In the genomic region with DNA sequence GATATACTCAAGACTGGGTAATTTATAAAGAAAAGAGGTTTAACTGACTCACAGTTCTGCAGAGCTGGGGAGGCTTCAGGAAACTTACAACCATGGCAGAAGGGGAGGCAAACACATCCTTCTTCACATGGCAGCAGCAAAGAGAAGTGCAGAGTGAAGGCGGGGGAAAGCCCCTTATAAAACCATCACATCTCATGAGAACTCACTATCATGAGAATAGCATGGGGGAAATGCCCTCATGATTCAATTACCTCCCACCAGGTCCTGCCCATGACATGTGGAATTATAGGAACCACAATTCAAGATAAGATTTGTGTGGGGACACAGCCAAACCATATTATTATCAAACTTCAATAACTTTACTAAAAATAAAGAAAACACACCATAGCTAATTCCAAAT, we compare ENCODE assay signal across 16 cellular contexts. TPM values are rescaled to one million over a fixed set of nuclear protein-coding genes. Genes with fewer than 3 reads are reported as not detected.
A peak's percentile ranks its signal among the peaks of the same experiment; 100 is the strongest.
DNase-seq lines count a peak whose midpoint lies in the region; ATAC-seq, FAIRE-seq and TF ChIP-seq lines count a peak whose summit lies in the region.
"Had no signal": no experiment of that assay in that cellular context is flagged by ENCODE, and none has a peak within 500 bp of the region (broad histone marks: within the 10 kb centered on the region; RNA-seq: fewer than 3 reads in every experiment).

No MANE protein-coding gene starts in this region.

- TF ChIP-seq CTCF in fibroblast of the aortic adventitia (IDR thresholded peaks at IDR 0.05; ENCODE audit: insufficient read depth, low read length) (no peak), OCI-LY7 (conservative IDR thresholded peaks at IDR 0.05; ENCODE audit: low read length) (no peak)

- H3K4me2 ChIP-seq in OCI-LY7 (ENCODE audit: low read length) = no peak overlapping the region

- no peak for FAIRE-seq in GM12892 (lab: Jason Lieb, UNC)
- FAIRE-seq: GM18507, K562 had no signal

- BruUV-seq in OCI-LY7 (replicated peaks; lab: Mats Ljungman, UMichigan) = no TSS peak

- no peak for TF ChIP-seq POLR2A in GM12892 (IDR thresholded peaks at IDR 0.05; ENCODE audit: low read depth, low read length)

- ATAC-seq in GM18517 (IDR thresholded peaks at IDR 0.05; ENCODE audit: unreplicated experiment) = no peak
- ATAC-seq: K562 had no signal

- peaks cover 20% of the 10 kb centered on the region for H3K4me1 ChIP-seq in OCI-LY7 (ENCODE audit: insufficient read depth, low read length, poor library complexity, severe bottlenecking)

- no peaks in the 10 kb centered on the region for H4K20me1 ChIP-seq in OCI-LY7 (ENCODE audit: insufficient read depth, low read length)

- peak; percentile 9 to 29 for DNase-seq in activated CD4-positive, alpha-beta T cell treated with anti-CD3 and anti-CD28 coated beads, Interleukin-2, amount 50 U/mL, for 48 hours
- no peak for DNase-seq in activated CD4-positive, alpha-beta T cell treated with anti-CD3 and anti-CD28 coated beads, Interleukin-2, amount 50 U/mL, for 4 hours
- DNase-seq in stimulated activated CD8-positive, alpha-beta memory T cell treated with anti-CD3 and anti-CD28 coated beads, Interleukin-4, amount 100 ng/mL, for 24 hours (ENCODE audit: low read depth) = peak; percentile 16
- no peak for DNase-seq in stimulated activated CD8-positive, alpha-beta memory T cell treated with anti-CD3 and anti-CD28 coated beads, Interleukin-4, amount 100 ng/mL, for 48 hours
- peak; percentile 13 for DNase-seq in fibroblast of the aortic adventitia (ENCODE audit: low read depth)
- DNase-seq in OCI-LY7 (ENCODE audit: low spot score) = no peak
- no peak for DNase-seq in GM12892 (ENCODE audit: insufficient read length)
- DNase-seq: COR-L47, H7, NCI-H1436 treated with DMSO at 0.1 percent for 48 hours, NCI-H2081, NCI-H524 had no signal

- H2AFZ ChIP-seq in OCI-LY7 (ENCODE audit: low read length) = no peak overlapping the region

- H3K79me2 ChIP-seq in OCI-LY7 (ENCODE audit: insufficient read depth, low read depth, low read length) = no peaks in the 10 kb centered on the region

- POLR2A ChIA-PET in OCI-LY7 (lab: Charles Lee) = interaction anchor here (0.8 to 1.2 kb wide), 2 partner anchors 9 to 152 kb away, joined by 3 read pairs; no protein-coding TSS in a partner anchor

- H3K4me3 ChIP-seq in fibroblast of the aortic adventitia (ENCODE audit: low read depth, low read length) = no peak overlapping the region
- no peak overlapping the region for H3K4me3 ChIP-seq in OCI-LY7 (ENCODE audit: low read depth, low read length, poor library complexity, severe bottlenecking)
- H3K4me3 ChIP-seq: K562 had no signal

- no peak overlapping the region for H3K27ac ChIP-seq in OCI-LY7 (ENCODE audit: low read depth, low read length, poor library complexity, severe bottlenecking)
- H3K27ac ChIP-seq: C4-2B had no signal

- no peaks in the 10 kb centered on the region for H3K36me3 ChIP-seq in OCI-LY7 (ENCODE audit: insufficient read depth, low read length)

- no peaks in the 10 kb centered on the region for H3K9me2 ChIP-seq in OCI-LY7 (ENCODE audit: insufficient read depth, low read length)

- CTCF ChIA-PET in OCI-LY7 (lab: Charles Lee; ENCODE audit: unreplicated experiment) = no interaction called here

- intact Hi-C loops in OCI-LY7 (cut with micrococcal nuclease; ENCODE audit: unreplicated experiment) = no loop called here

- H3K9me3 ChIP-seq in OCI-LY7 (ENCODE audit: low read length) = peaks cover 4% of the 10 kb centered on the region; the same call in 1 of the 2 replicates

RNA-seq across cellular contexts. Expression of a gene that starts 30.4 kb away (rescaled TPM):
- 1.5 and 8.3 TPM in 2 replicates for total RNA-seq in fibroblast of the aortic adventitia (ENCODE audit: low replicate concordance)
- total RNA-seq in OCI-LY7 (2014; rRNA removed; shearing (Covaris generic)) = 4.6 and 6.3 TPM in 2 replicates
- 25.0 and 33.9 TPM in 2 replicates for total RNA-seq in OCI-LY7 (2022)
- 0.25 TPM for polyA plus RNA-seq in GM12892 (2012; ENCODE audit: missing spikeins)

Comparison
In these comparisons a context has a peak if more than half of its experiments do, and no peak if none do; other contexts are left out.
1. DNase-seq: peak in activated CD4-positive, alpha-beta T cell treated with anti-CD3 and anti-CD28 coated beads, Interleukin-2, amount 50 U/mL, for 48 hours (2 of 2), stimulated activated CD8-positive, alpha-beta memory T cell treated with anti-CD3 and anti-CD28 coated beads, Interleukin-4, amount 100 ng/mL, for 24 hours (single experiment) and fibroblast of the aortic adventitia (single experiment); none in activated CD4-positive, alpha-beta T cell treated with anti-CD3 and anti-CD28 coated beads, Interleukin-2, amount 50 U/mL, for 4 hours (0 of 2), stimulated activated CD8-positive, alpha-beta memory T cell treated with anti-CD3 and anti-CD28 coated beads, Interleukin-4, amount 100 ng/mL, for 48 hours (single experiment), OCI-LY7 (single experiment) and GM12892 (single experiment).